33 cellular contexts compared by ENCODE assay signal in the genomic region with DNA sequence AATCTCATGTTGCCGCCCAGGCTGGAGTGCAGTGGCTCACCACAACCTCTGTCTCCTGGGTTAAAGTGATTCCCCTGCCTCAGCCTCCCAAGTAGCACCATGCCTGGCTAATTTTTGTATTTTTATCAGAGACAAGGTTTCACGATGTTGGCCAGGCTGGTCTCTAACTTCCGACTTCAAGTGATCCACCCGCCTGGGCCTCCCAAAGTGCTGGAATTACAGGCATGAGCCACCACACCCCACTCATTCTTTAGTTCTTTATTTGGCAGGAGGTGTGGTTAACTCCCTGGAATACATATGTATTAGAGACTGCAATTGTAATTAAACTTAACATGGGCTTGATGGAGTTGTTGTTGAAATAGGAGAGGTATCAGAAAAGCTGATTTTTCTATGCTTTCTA.
"Had no signal": no experiment of that assay in that cellular context is flagged by ENCODE, and none has a peak within 500 bp of the region (broad histone marks: within the 10 kb centered on the region; RNA-seq: fewer than 3 reads in every experiment).

No MANE protein-coding gene starts in this region.

- H3K4me1 Mint-ChIP-seq: activated CD4-positive, alpha-beta T cell treated with anti-CD3 and anti-CD28 coated beads for 36 hours; activated CD4-positive, alpha-beta T cell treated with anti-CD3 and anti-CD28 coated beads, Interleukin-2, amount 10 ng/mL, durations not matched to agents 24 days and 14 days; activated CD8-positive, alpha-beta memory T cell treated with anti-CD3 and anti-CD28 coated beads, Interleukin-2, amount 10 ng/mL, durations not matched to agents 7 days and 5 days; activated naive CD4-positive, alpha-beta T cell treated with anti-CD3 and anti-CD28 coated beads, Interleukin-2, amount 50 U/mL, for 24 hours; activated naive CD8-positive, alpha-beta T cell treated with anti-CD3 and anti-CD28 coated beads for 36 hours; activated naive CD8-positive, alpha-beta T cell treated with anti-CD3 and anti-CD28 coated beads, Interleukin-2, amount 50 U/mL, for 24 hours; brain; T-cell had no signal

- H3K4me1 ChIP-seq: adrenal gland, breast epithelium, colonic mucosa had no signal

- H3K36me3 Mint-ChIP-seq: activated CD4-positive, alpha-beta memory T cell treated with anti-CD3 and anti-CD28 coated beads for 36 hours; activated CD8-positive, alpha-beta memory T cell treated with anti-CD3 and anti-CD28 coated beads, Interleukin-2, amount 10 ng/mL, durations not matched to agents 7 days and 5 days; activated naive CD4-positive, alpha-beta T cell treated with anti-CD3 and anti-CD28 coated beads, Interleukin-2, amount 50 U/mL, for 24 hours; activated naive CD8-positive, alpha-beta T cell treated with anti-CD3 and anti-CD28 coated beads for 36 hours; brain; T-cell had no signal

- H3K9me3 ChIP-seq: adrenal gland, breast epithelium, colonic mucosa had no signal

- DNase-seq: activated CD4-positive, alpha-beta memory T cell treated with anti-CD3 and anti-CD28 coated beads for 36 hours; activated CD4-positive, alpha-beta T cell treated with anti-CD3 and anti-CD28 coated beads for 36 hours; activated CD4-positive, alpha-beta T cell treated with anti-CD3 and anti-CD28 coated beads, Interleukin-2, amount 10 ng/mL, durations not matched to agents 24 days and 14 days; activated CD4-positive, CD25-positive, alpha-beta regulatory T cell; activated CD4-positive, CD25-positive, alpha-beta regulatory T cell treated with anti-CD3 and anti-CD28 coated beads, Interleukin-2, amount 50 U/mL, for 72 hours; activated CD8-positive, alpha-beta memory T cell treated with anti-CD3 and anti-CD28 coated beads, Interleukin-2, amount 10 ng/mL, durations not matched to agents 7 days and 5 days; activated CD8-positive, alpha-beta memory T cell treated with anti-CD3 and anti-CD28 coated beads, Interleukin-2, amount 50 U/mL, for 4 hours; activated CD8-positive, alpha-beta T cell treated with anti-CD3 and anti-CD28 coated beads, Interleukin-2, amount 10 ng/mL, durations not matched to agents 7 days and 5 days; activated effector memory CD4-positive, alpha-beta T cell treated with anti-CD3 and anti-CD28 coated beads, Interleukin-2, amount 50 U/mL, for 16 hours; activated naive CD4-positive, alpha-beta T cell treated with anti-CD3 and anti-CD28 coated beads for 36 hours; activated naive CD8-positive, alpha-beta T cell treated with anti-CD3 and anti-CD28 coated beads for 36 hours; activated naive CD8-positive, alpha-beta T cell treated with anti-CD3 and anti-CD28 coated beads, Interleukin-2, amount 50 U/mL, for 24 hours; activated T-cell treated with anti-CD3 and anti-CD28 coated beads, Interleukin-2, amount 50 U/mL, for 1 hour; activated T-cell treated with anti-CD3 and anti-CD28 coated beads, Interleukin-2, amount 50 U/mL, for 48 hours; adrenal gland; amygdala; aorta; central memory CD4-positive, alpha-beta T cell; cerebellar nuclear complex; colonic mucosa; effector CD8-positive, alpha-beta T cell; foreskin fibroblast; head of caudate nucleus; T-cell; T1000; WERI-Rb-1 had no signal

- H3K4me3 ChIP-seq: adrenal gland, breast epithelium, cardiac muscle cell, colonic mucosa had no signal

- H3K27ac Mint-ChIP-seq: activated CD4-positive, alpha-beta memory T cell treated with anti-CD3 and anti-CD28 coated beads for 36 hours; activated CD4-positive, alpha-beta T cell treated with anti-CD3 and anti-CD28 coated beads for 36 hours; activated CD4-positive, alpha-beta T cell treated with anti-CD3 and anti-CD28 coated beads, Interleukin-2, amount 10 ng/mL, durations not matched to agents 24 days and 14 days; activated CD8-positive, alpha-beta memory T cell treated with anti-CD3 and anti-CD28 coated beads, Interleukin-2, amount 10 ng/mL, durations not matched to agents 7 days and 5 days; activated CD8-positive, alpha-beta T cell treated with anti-CD3 and anti-CD28 coated beads, Interleukin-2, amount 10 ng/mL, durations not matched to agents 7 days and 5 days; activated naive CD4-positive, alpha-beta T cell treated with anti-CD3 and anti-CD28 coated beads for 36 hours; activated naive CD4-positive, alpha-beta T cell treated with anti-CD3 and anti-CD28 coated beads, Interleukin-2, amount 50 U/mL, for 24 hours; activated naive CD8-positive, alpha-beta T cell treated with anti-CD3 and anti-CD28 coated beads for 36 hours; activated naive CD8-positive, alpha-beta T cell treated with anti-CD3 and anti-CD28 coated beads, Interleukin-2, amount 50 U/mL, for 24 hours; activated T-helper 1 cell treated with anti-CD3 and anti-CD28 coated beads, Interleukin-12 subunit alpha, Interleukin-12 subunit beta, Interleukin-2, Interleukin-4 antibody, amounts not matched to agents 30 ng/mL and 10 ng/mL and 1 ng/mL, durations not matched to agents 14 hours and 24 hours and 36 hours; activated T-helper 2 cell treated with anti-CD3 and anti-CD28 coated beads, Interferon-gamma antibody, Interleukin-2, Interleukin-4, amounts not matched to agents 10 μg/mL and 5 μg/mL and 100 μg/mL, durations not matched to agents 14 hours and 24 hours and 36 hours; brain; T-cell; T-helper 1 cell treated with Interleukin-12 subunit alpha and Interleukin-12 subunit beta and Interleukin-4 antibody, amounts not matched to agents 30 μg/mL and 1 μg/mL, for 36 hours had no signal

- H3K27ac ChIP-seq: adrenal gland, breast epithelium, cardiac muscle cell, colonic mucosa, WERI-Rb-1 had no signal

- H3K4me3 Mint-ChIP-seq: activated CD4-positive, alpha-beta memory T cell treated with anti-CD3 and anti-CD28 coated beads for 36 hours; activated CD4-positive, alpha-beta T cell treated with anti-CD3 and anti-CD28 coated beads for 36 hours; activated CD4-positive, alpha-beta T cell treated with anti-CD3 and anti-CD28 coated beads, Interleukin-2, amount 10 ng/mL, durations not matched to agents 24 days and 14 days; activated CD8-positive, alpha-beta memory T cell treated with anti-CD3 and anti-CD28 coated beads, Interleukin-2, amount 10 ng/mL, durations not matched to agents 7 days and 5 days; activated CD8-positive, alpha-beta T cell treated with anti-CD3 and anti-CD28 coated beads, Interleukin-2, amount 10 ng/mL, durations not matched to agents 7 days and 5 days; activated naive CD4-positive, alpha-beta T cell treated with anti-CD3 and anti-CD28 coated beads for 36 hours; activated naive CD4-positive, alpha-beta T cell treated with anti-CD3 and anti-CD28 coated beads, Interleukin-2, amount 50 U/mL, for 24 hours; activated naive CD8-positive, alpha-beta T cell treated with anti-CD3 and anti-CD28 coated beads for 36 hours; activated naive CD8-positive, alpha-beta T cell treated with anti-CD3 and anti-CD28 coated beads, Interleukin-2, amount 50 U/mL, for 24 hours; activated T-helper 1 cell treated with anti-CD3 and anti-CD28 coated beads, Interleukin-12 subunit alpha, Interleukin-12 subunit beta, Interleukin-2, Interleukin-4 antibody, amounts not matched to agents 30 ng/mL and 10 ng/mL and 1 ng/mL, durations not matched to agents 14 hours and 24 hours and 36 hours; brain; T-cell; T-helper 1 cell treated with Interleukin-12 subunit alpha and Interleukin-12 subunit beta and Interleukin-4 antibody, amounts not matched to agents 30 μg/mL and 1 μg/mL, for 36 hours had no signal

- H3K9me3 Mint-ChIP-seq: activated CD4-positive, alpha-beta T cell treated with anti-CD3 and anti-CD28 coated beads, Interleukin-2, amount 10 ng/mL, durations not matched to agents 24 days and 14 days; activated naive CD8-positive, alpha-beta T cell treated with anti-CD3 and anti-CD28 coated beads for 36 hours; brain; T-helper 1 cell treated with Interleukin-12 subunit alpha and Interleukin-12 subunit beta and Interleukin-4 antibody, amounts not matched to agents 30 μg/mL and 1 μg/mL, for 36 hours had no signal

- H3K27me3 Mint-ChIP-seq: activated CD4-positive, alpha-beta memory T cell treated with anti-CD3 and anti-CD28 coated beads for 36 hours; activated CD4-positive, alpha-beta T cell treated with anti-CD3 and anti-CD28 coated beads for 36 hours; activated CD4-positive, alpha-beta T cell treated with anti-CD3 and anti-CD28 coated beads, Interleukin-2, amount 10 ng/mL, durations not matched to agents 24 days and 14 days; activated CD8-positive, alpha-beta memory T cell treated with anti-CD3 and anti-CD28 coated beads, Interleukin-2, amount 10 ng/mL, durations not matched to agents 7 days and 5 days; activated naive CD4-positive, alpha-beta T cell treated with anti-CD3 and anti-CD28 coated beads, Interleukin-2, amount 50 U/mL, for 24 hours; activated naive CD8-positive, alpha-beta T cell treated with anti-CD3 and anti-CD28 coated beads for 36 hours; activated naive CD8-positive, alpha-beta T cell treated with anti-CD3 and anti-CD28 coated beads, Interleukin-2, amount 50 U/mL, for 24 hours; T-cell had no signal

- H3K36me3 ChIP-seq: adrenal gland, breast epithelium, cardiac muscle cell, colonic mucosa, WERI-Rb-1 had no signal

- H3K27me3 ChIP-seq: adrenal gland, breast epithelium, cardiac muscle cell, colonic mucosa had no signal
